In the genomic region with DNA sequence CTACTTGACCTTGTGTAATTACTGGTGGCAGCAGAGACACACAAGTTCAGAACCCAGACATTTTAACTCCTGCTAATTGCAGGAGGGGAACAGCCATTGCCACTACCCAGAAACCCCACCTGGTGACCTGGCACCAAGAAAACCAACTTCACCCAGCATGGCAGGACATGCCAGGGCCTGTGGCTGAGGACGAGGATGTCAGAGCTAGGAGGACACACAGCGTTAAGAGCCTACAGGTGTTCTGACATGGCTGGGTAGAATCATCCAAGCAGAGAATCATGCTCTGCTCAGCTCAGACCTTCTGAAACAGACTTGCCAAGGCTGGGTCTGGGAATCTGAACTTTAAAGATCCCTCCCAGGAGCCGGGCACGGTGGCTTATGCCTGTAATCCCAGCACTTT, we compare ENCODE assay signal across 19 cellular contexts. TPM values are rescaled to one million over a fixed set of nuclear protein-coding genes. Genes with fewer than 3 reads are reported as not detected.
DNase-seq lines count a peak whose midpoint lies in the region; ATAC-seq, FAIRE-seq and TF ChIP-seq lines count a peak whose summit lies in the region.
"Had no signal": no experiment of that assay in that cellular context is flagged by ENCODE, and none has a peak within 500 bp of the region (broad histone marks: within the 10 kb centered on the region; RNA-seq: fewer than 3 reads in every experiment).

No MANE protein-coding gene starts in this region.

- TF ChIP-seq EP300 in stomach (IDR thresholded peaks at IDR 0.05): no peak
- no peak for TF ChIP-seq EP300 in esophagus muscularis mucosa (IDR thresholded peaks at IDR 0.05)

- intact Hi-C loops in adrenal gland (cut with DNase I): no loop called here
- intact Hi-C loops in sciatic nerve (cut with DNase I): no loop called here
- intact Hi-C loops in stomach (cut with DNase I; ENCODE audit: low total_unique reads): no loop called here
- intact Hi-C loops in tibial artery (cut with DNase I; ENCODE audit: low total_unique reads): no loop called here
- intact Hi-C loops in esophagus muscularis mucosa (cut with DNase I): no loop called here

- DNase-seq in GM12891 (ENCODE audit: insufficient read length, low spot score) (no peak), NCI-H1105 treated with DMSO at 0.1 percent for 48 hours (lab: John Stamatoyannopoulos, UW) (peak; percentile 70), adrenal gland (no peak), sciatic nerve (ENCODE audit: low spot score) (no peak), stomach (no peak), DMS114 treated with DMSO at 0.1 percent for 48 hours (lab: John Stamatoyannopoulos, UW; ENCODE audit: unreplicated experiment) (no peak), tibial artery (no peak), esophagus muscularis mucosa (ENCODE audit: extremely low spot score) (no peak)
- DNase-seq: activated CD4-positive, alpha-beta T cell treated with anti-CD3 and anti-CD28 coated beads, Interleukin-2, amount 50 U/mL, for 4 hours; activated naive CD4-positive, alpha-beta T cell treated with Interleukin-2 at 50 U/mL for 16 hours; GF-D8; NCI-H1048; NCI-H226; SIG-M5; stimulated activated naive CD8-positive, alpha-beta T cell treated with anti-CD3 and anti-CD28 coated beads, Interleukin-15, amount 100 ng/mL, for 72 hours had no signal

- H3K36me3 ChIP-seq in adrenal gland (replicated peaks in 1 of 2) (no peaks in the 10 kb centered on the region), stomach (no peaks in the 10 kb centered on the region), tibial artery (no peaks in the 10 kb centered on the region), esophagus muscularis mucosa (no peaks in the 10 kb centered on the region)

- H3K4me3 ChIP-seq in adrenal gland: no peak overlapping the region
- no peak overlapping the region for H3K4me3 ChIP-seq in stomach
- H3K4me3 ChIP-seq in tibial artery: no peak overlapping the region
- H3K4me3 ChIP-seq in esophagus muscularis mucosa: no peak overlapping the region

- FAIRE-seq in GM12891 (lab: Jason Lieb, UNC): peak; percentile 76
- FAIRE-seq: astrocyte had no signal

- TF ChIP-seq CTCF in adrenal gland (IDR thresholded peaks at IDR 0.05): no peak
- TF ChIP-seq CTCF in stomach (IDR thresholded peaks at IDR 0.05): no peak
- no peak for TF ChIP-seq CTCF in tibial artery (IDR thresholded peaks at IDR 0.05)
- TF ChIP-seq CTCF in esophagus muscularis mucosa (IDR thresholded peaks at IDR 0.05): no peak

- peaks cover 18 to 30% of the 10 kb centered on the region in 2 donors for H3K4me1 ChIP-seq in adrenal gland (replicated peaks in 1 of 2)
- peaks cover 0 to 37% (median 16%) of the 10 kb centered on the region in 4 donors for H3K4me1 ChIP-seq in stomach
- H3K4me1 ChIP-seq in tibial artery: peaks cover 0 to 3% (median 0%) of the 10 kb centered on the region in 4 donors
- peaks cover 9 to 40% (median 39%) of the 10 kb centered on the region in 4 donors for H3K4me1 ChIP-seq in esophagus muscularis mucosa

- H3K27ac ChIP-seq in adrenal gland (peak overlapping the region in 3 of 5 donors; percentile 21 to 69 (median 58)), stomach (no peak overlapping the region), tibial artery (no peak overlapping the region), esophagus muscularis mucosa (replicated peaks in 1 of 4) (peak overlapping the region in 2 of 4 donors; percentile 5 to 66)
- H3K27ac ChIP-seq: VCaP had no signal

- WGBS in adrenal gland, 4 donors: 60 to 100% (median 84%) methylated on average over 1 to 4 of the region's 4 CpGs
- 60 to 86% (median 80%) methylated on average over 1 to 4 of the region's 4 CpGs for WGBS in stomach, 5 donors
- WGBS in esophagus muscularis mucosa: 92% methylated on average over 2 of the region's 4 CpGs

- peak; percentile 2 for ATAC-seq in sciatic nerve
- ATAC-seq: stimulated activated naive CD8-positive, alpha-beta T cell treated with anti-CD3 and anti-CD28 coated beads, Interleukin-15, amount 100 ng/mL, for 72 hours had no signal

- H3K27me3 ChIP-seq in adrenal gland: no peaks in the 10 kb centered on the region
- H3K27me3 ChIP-seq in stomach: no peaks in the 10 kb centered on the region
- no peaks in the 10 kb centered on the region for H3K27me3 ChIP-seq in tibial artery
- no peaks in the 10 kb centered on the region for H3K27me3 ChIP-seq in esophagus muscularis mucosa

- no peaks in the 10 kb centered on the region for H3K9me3 ChIP-seq in adrenal gland (replicated peaks in 1 of 3)
- no peaks in the 10 kb centered on the region for H3K9me3 ChIP-seq in stomach
- no peaks in the 10 kb centered on the region for H3K9me3 ChIP-seq in tibial artery
- no peaks in the 10 kb centered on the region for H3K9me3 ChIP-seq in esophagus muscularis mucosa

- no peak for TF ChIP-seq POLR2A in GM12891 (IDR thresholded peaks at IDR 0.05; ENCODE audit: low read depth, low read length)
- no peak for TF ChIP-seq POLR2A in adrenal gland (IDR thresholded peaks at IDR 0.05)
- no peak for TF ChIP-seq POLR2A in stomach (IDR thresholded peaks at IDR 0.05)
- no peak for TF ChIP-seq POLR2A in esophagus muscularis mucosa (IDR thresholded peaks at IDR 0.05; ENCODE audit: low read depth)

TF ChIP-seq in GM12891, 5 proteins besides CTCF, POLR2A, EP300 and RAD21:
- TF ChIP-seq PAX5 (IDR thresholded peaks at IDR 0.05; ENCODE audit: insufficient read depth, low read length, severe bottlenecking) (no peak), POU2F2 (IDR thresholded peaks at IDR 0.05; ENCODE audit: low read depth, low read length) (no peak), SPI1 (IDR thresholded peaks at IDR 0.05; ENCODE audit: low read depth, low read length) (no peak), TAF1 (IDR thresholded peaks at IDR 0.05; ENCODE audit: low read depth, low read length) (no peak), POLR2AphosphoS5 (IDR thresholded peaks at IDR 0.05; ENCODE audit: low read depth, low read length) (no peak)

RNA-seq across cellular contexts. Expression of a gene that starts 11.7 kb away (rescaled TPM):
- 0.04 TPM for polyA plus RNA-seq in GM12891 (2012; ENCODE audit: low read depth, missing spikeins)
- total RNA-seq in adrenal gland: under 1 TPM in 5 of 8 donors, not detected in 3; 0.22 to 0.83 (median 0.40) TPM
- polyA plus RNA-seq in adrenal gland: under 1 TPM; 0.07 to 0.62 (median 0.48) TPM
- total RNA-seq in sciatic nerve: not detected
- not detected for total RNA-seq in stomach
- under 1 TPM in 2 of 3 donors, not detected in 1; 0.05 to 0.31 TPM for polyA plus RNA-seq in stomach
- total RNA-seq in esophagus muscularis mucosa: under 1 TPM in 1 of 4 donors, not detected in 3; 0.13 TPM
- total RNA-seq: astrocyte; fibroblast of villous mesenchyme; T-helper 1 cell treated with Interleukin-12 subunit alpha and Interleukin-12 subunit beta and Interleukin-4 antibody, amounts not matched to agents 30 ng/mL and 1 ng/mL, for 36 hours had no signal

Comparison
In these comparisons a context has a peak if more than half of its experiments do, and no peak if none do; other contexts are left out.
1. H3K27ac ChIP-seq: peak in adrenal gland (3 of 5); none in stomach (0 of 5) and tibial artery (0 of 2).